In the genomic region with DNA sequence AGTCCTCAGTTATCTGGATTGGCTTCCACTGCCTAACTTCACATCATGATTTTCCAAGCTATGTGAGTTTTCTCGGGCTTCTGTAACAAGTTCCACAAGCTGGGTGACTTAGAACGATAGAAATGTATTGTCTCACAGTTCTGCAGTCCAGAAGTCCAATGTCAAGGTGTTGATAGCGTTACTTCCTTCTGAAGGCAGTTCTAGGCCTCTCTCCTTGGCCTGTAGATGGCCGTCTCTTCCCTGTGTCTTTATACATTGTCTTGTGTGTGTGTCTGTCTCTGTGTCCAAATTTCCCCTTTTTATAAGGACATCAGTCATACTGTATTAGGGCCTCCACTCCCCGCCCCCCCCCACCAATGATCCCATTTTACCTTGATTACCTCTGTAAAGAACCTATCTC, we compare ENCODE assay signal across 26 cellular contexts. TPM values are rescaled to one million over a fixed set of nuclear protein-coding genes. Genes with fewer than 3 reads are reported as not detected.
"Had no signal": no experiment of that assay in that cellular context is flagged by ENCODE, and none has a peak within 500 bp of the region (broad histone marks: within the 10 kb centered on the region; RNA-seq: fewer than 3 reads in every experiment).

No MANE protein-coding gene starts in this region.

- H3K27me3 ChIP-seq: hepatocyte, ovary, right atrium auricular region, right lobe of liver, stomach, suprapubic skin, tibial artery had no signal

- H3K36me3 Mint-ChIP-seq: naive thymus-derived CD4-positive, alpha-beta T cell; natural killer cell treated with Interleukin-12 subunit alpha and Interleukin-12 subunit beta and Interleukin-15 and Interleukin-18, amount 100 ng/mL, for 72 hours; stimulated activated naive B cell treated with anti-CD40 and anti-IgM and Interleukin-4, amounts not matched to agents 10 μg/mL and 1 μg/mL and 100 μg/mL, for 72 hours had no signal

- H3K36me3 ChIP-seq: lower lobe of right lung, ovary, right lobe of liver, stomach, suprapubic skin, thoracic aorta, tibial artery, upper lobe of right lung had no signal

- ATAC-seq: lower lobe of right lung; naive thymus-derived CD4-positive, alpha-beta T cell; natural killer cell treated with Interleukin-12 subunit alpha and Interleukin-12 subunit beta and Interleukin-15 and Interleukin-18, amount 100 ng/mL, for 72 hours; right lobe of liver; stimulated activated naive B cell treated with anti-CD40 and anti-IgM and Interleukin-4, amounts not matched to agents 10 μg/mL and 1 μg/mL and 100 μg/mL, for 72 hours; stimulated activated naive CD8-positive, alpha-beta T cell treated with anti-CD3 and anti-CD28 coated beads, Interleukin-15, Interleukin-2, amounts not matched to agents 100 U/mL and 50 U/mL, for 24 hours; upper lobe of right lung had no signal

- H3K9me3 ChIP-seq: heart right ventricle, lower lobe of right lung, ovary, right atrium auricular region, right lobe of liver, stomach, suprapubic skin, thoracic aorta, tibial artery, upper lobe of right lung had no signal

- H3K4me3 ChIP-seq: heart right ventricle, hepatocyte, lower lobe of right lung, ovary, right atrium auricular region, right lobe of liver, stomach, suprapubic skin, thoracic aorta, tibial artery, upper lobe of right lung had no signal

- H3K27ac ChIP-seq: hepatocyte, lower lobe of right lung, ovary, right lobe of liver, suprapubic skin, thoracic aorta, tibial artery, upper lobe of right lung had no signal

- H3K4me3 Mint-ChIP-seq: mesothelial cell of epicardium; naive thymus-derived CD4-positive, alpha-beta T cell; natural killer cell treated with Interleukin-12 subunit alpha and Interleukin-12 subunit beta and Interleukin-15 and Interleukin-18, amount 100 ng/mL, for 72 hours; stimulated activated naive B cell treated with anti-CD40 and anti-IgM and Interleukin-4, amounts not matched to agents 10 μg/mL and 1 μg/mL and 100 μg/mL, for 72 hours had no signal

- H3K27ac Mint-ChIP-seq: mesothelial cell of epicardium; naive thymus-derived CD4-positive, alpha-beta T cell; natural killer cell treated with Interleukin-12 subunit alpha and Interleukin-12 subunit beta and Interleukin-15 and Interleukin-18, amount 100 ng/mL, for 72 hours; progenitor cell of endocrine pancreas; stimulated activated naive B cell treated with anti-CD40 and anti-IgM and Interleukin-4, amounts not matched to agents 10 μg/mL and 1 μg/mL and 100 μg/mL, for 72 hours had no signal

- H2AFZ ChIP-seq: hepatocyte had no signal

- FAIRE-seq: urothelium cell line had no signal

- H3K9me3 Mint-ChIP-seq: mesothelial cell of epicardium; natural killer cell treated with Interleukin-12 subunit alpha and Interleukin-12 subunit beta and Interleukin-15 and Interleukin-18, amount 100 ng/mL, for 72 hours; stimulated activated naive B cell treated with anti-CD40 and anti-IgM and Interleukin-4, amounts not matched to agents 10 μg/mL and 1 μg/mL and 100 μg/mL, for 72 hours had no signal

- H3K4me2 ChIP-seq: hepatocyte had no signal

- H3K4me1 ChIP-seq: lower lobe of right lung, right lobe of liver, suprapubic skin, upper lobe of right lung had no signal

- DNase-seq: heart right ventricle; islet precursor cell; lower lobe of right lung; mammary epithelial cell; mesendoderm; naive thymus-derived CD4-positive, alpha-beta T cell; ovary; right lobe of liver; stimulated activated CD4-positive, alpha-beta T cell treated with anti-CD3 and anti-CD28 coated beads, Interleukin-12 subunit alpha, Interleukin-12 subunit beta, amount 100 ng/mL, for 4 hours; stimulated activated CD4-positive, alpha-beta T cell treated with anti-CD3 and anti-CD28 coated beads, Interleukin-15, amount 100 ng/mL, for 24 hours; stimulated activated CD4-positive, alpha-beta T cell treated with anti-CD3 and anti-CD28 coated beads, Interleukin-2, amount 100 ng/mL, for 24 hours; stimulated activated CD4-positive, alpha-beta T cell treated with anti-CD3 and anti-CD28 coated beads, Interleukin-4, amount 100 ng/mL, for 1 hour; stimulated activated naive B cell treated with anti-CD40 and anti-IgM and Interleukin-4, amounts not matched to agents 10 μg/mL and 1 μg/mL and 100 μg/mL, for 72 hours; stimulated activated naive CD8-positive, alpha-beta T cell treated with anti-CD3 and anti-CD28 coated beads, Interleukin-15, Interleukin-2, amounts not matched to agents 100 U/mL and 50 U/mL, for 24 hours; stomach; tibial artery; trophoblast cell; upper lobe of right lung had no signal

- H3K27me3 Mint-ChIP-seq: progenitor cell of endocrine pancreas had no signal

RNA-seq across cellular contexts. Expression of a gene that starts 7.5 kb away (rescaled TPM):
- polyA plus RNA-seq: naive thymus-derived CD4-positive, alpha-beta T cell had no signal
